In genomic region chr6:135146160-135146920, GRCh38 we compare ENCODE assay signal across 12 cellular contexts. TPM values are rescaled to one million over a fixed set of nuclear protein-coding genes. Genes with fewer than 3 reads are reported as not detected.
A peak's percentile ranks its signal among the peaks of the same experiment; 100 is the strongest.
DNase-seq lines count a peak whose midpoint lies in the region; ATAC-seq and TF ChIP-seq lines count a peak whose summit lies in the region.
"Had no signal": no experiment of that assay in that cellular context is flagged by ENCODE, and none has a peak within 500 bp of the region (broad histone marks: within the 10 kb centered on the region; RNA-seq: fewer than 3 reads in every experiment).

No MANE protein-coding gene starts in this region.

- peaks cover 5% of the 10 kb centered on the region; the same call in 1 of the 2 replicates for H3K9me3 Mint-ChIP-seq in WTC11

- H4K8ac ChIP-seq in IMR-90 (ENCODE audit: low read depth in 2 of 2, low read length in 2 of 2): no peak overlapping the region

- no peaks in the 10 kb centered on the region for H3K79me1 ChIP-seq in IMR-90 (ENCODE audit: low read depth in 1 of 2, low read length in 2 of 2)

- H3K27me3 Mint-ChIP-seq in WTC11 (ENCODE audit: low read depth): no peaks in the 10 kb centered on the region; the same call in 1 of the 2 replicates

- no peak overlapping the region for H3K4me3 Mint-ChIP-seq in WTC11
- H3K4me3 Mint-ChIP-seq: mesothelial cell of epicardium had no signal

- no peak overlapping the region for H3K56ac ChIP-seq in IMR-90 (ENCODE audit: extremely low read depth, insufficient read depth, low read length)

- intact Hi-C loops in IMR-90 (cut with micrococcal nuclease): no loop called here

- no peak overlapping the region for H2BK15ac ChIP-seq in IMR-90 (ENCODE audit: low read depth, low read length)

- no peaks in the 10 kb centered on the region for H3K36me3 ChIP-seq in DND-41 (ENCODE audit: insufficient read depth, low read length)
- no peaks in the 10 kb centered on the region for H3K36me3 ChIP-seq in IMR-90 (ENCODE audit: control insufficient read depth, insufficient read depth, low read length)
- H3K36me3 ChIP-seq: gastroesophageal sphincter, spleen had no signal

- peak overlapping the region; percentile 52; the same call in 1 of the 2 replicates for H3K14ac ChIP-seq in IMR-90 (replicated peaks; ENCODE audit: low read depth, low read length)

- dilution Hi-C loops in IMR-90 (cut with HindIII; ENCODE audit: low sequenced_read_pairs, unreplicated experiment): no loop called here

- H3K9ac ChIP-seq in DND-41 (ENCODE audit: low read depth, low read length) (no peak overlapping the region), IMR-90 (ENCODE audit: low read depth, low read length) (no peak overlapping the region)

- no peak overlapping the region for H3K4me3 ChIP-seq in DND-41 (ENCODE audit: low read depth in 1 of 2, low read length in 2 of 2)
- H3K4me3 ChIP-seq in IMR-90 (ENCODE audit: insufficient read depth, low read depth, low read length): no peak overlapping the region
- H3K4me3 ChIP-seq: gastroesophageal sphincter had no signal

- H2BK20ac ChIP-seq in IMR-90 (ENCODE audit: low read depth, low read length): peak overlapping the region; percentile 23; the same call in 1 of the 2 replicates

- no CpG with 5 or more reads among the region's 7 CpGs for WGBS in IMR-90 (ENCODE audit: extremely low coverage in 2 of 2, insufficient read length in 1 of 2), 2 experiments

- no peak for TF ChIP-seq POLR2A in IMR-90 (IDR thresholded peaks at IDR 0.05; ENCODE audit: low read depth, low read length)

- no peak for TF ChIP-seq RAD21 in IMR-90 (IDR thresholded peaks at IDR 0.05; ENCODE audit: low read length)

- H2AFZ ChIP-seq in DND-41 (ENCODE audit: low read depth, low read length): peak overlapping the region; percentile 10
- peak overlapping the region; percentile 23 for H2AFZ ChIP-seq in IMR-90 (replicated peaks; ENCODE audit: low read length, poor library complexity)

- H3K9me1 ChIP-seq in IMR-90 (ENCODE audit: insufficient read depth, low read length): no peaks in the 10 kb centered on the region; the same call in none of the 2 replicates

- CTCF ChIA-PET in IMR-90 (lab: Yijun Ruan, JAX): no interaction called here
- CTCF ChIA-PET in WTC11 (lab: Charles Lee): interaction anchor here (0.8 to 2.4 kb wide), 7 partner anchors 10 to 276 kb away, joined by 3 to 19 read pairs (median 3); no protein-coding TSS in a partner anchor

- BruUV-seq in IMR-90 (replicated peaks; lab: Mats Ljungman, UMichigan): no TSS peak

- H3K79me2 ChIP-seq in DND-41 (ENCODE audit: insufficient read depth, low read length): no peaks in the 10 kb centered on the region

- H3K9me3 ChIP-seq in DND-41 (ENCODE audit: insufficient read depth, low read length, severe bottlenecking): peaks cover 5% of the 10 kb centered on the region
- no peaks in the 10 kb centered on the region for H3K9me3 ChIP-seq in IMR-90 (ENCODE audit: control insufficient read depth, insufficient read depth, low read length)
- H3K9me3 ChIP-seq: gastroesophageal sphincter had no signal

- no peak overlapping the region for H3K27ac Mint-ChIP-seq in WTC11
- H3K27ac Mint-ChIP-seq: mesothelial cell of epicardium had no signal

- in situ Hi-C loops in IMR-90 (cut with MboI; ENCODE audit: low sequenced_read_pairs) (no loop called here), ACHN (cut with HindIII; ENCODE audit: low pct_ligation_motif_present, low pct_unique_long_range_greater_than_20kb, low sequenced_read_pairs) (no loop called here)

- H3K27me3 ChIP-seq in DND-41 (ENCODE audit: insufficient read depth, low read length, poor library complexity) (no peaks in the 10 kb centered on the region), IMR-90 (ENCODE audit: control insufficient read depth, insufficient read depth, low read length) (peaks cover 6% of the 10 kb centered on the region)
- H3K27me3 ChIP-seq: gastroesophageal sphincter, spleen had no signal

- H3K4me1 Mint-ChIP-seq in WTC11: peaks cover 19% of the 10 kb centered on the region

- H3K4ac ChIP-seq in IMR-90 (ENCODE audit: low read depth, low read length): 0 out of 2 replicates have a peak overlapping the region, but pooled peaks have one; percentile 19

- H3K4me2 ChIP-seq in DND-41 (ENCODE audit: insufficient read depth, low read length) (no peak overlapping the region), IMR-90 (ENCODE audit: low read depth, low read length) (no peak overlapping the region)

- ATAC-seq in DND-41 (ENCODE audit: insufficient read depth, low read depth) (no peak), IMR-90 (ENCODE audit: low read depth) (peak; percentile 82), WTC11 (peak; percentile 78), HG02840 (IDR thresholded peaks at IDR 0.05; ENCODE audit: low FRiP score, unreplicated experiment) (no peak), HG02981 (IDR thresholded peaks at IDR 0.05; ENCODE audit: unreplicated experiment) (no peak)
- ATAC-seq: gastroesophageal sphincter had no signal

- peak overlapping the region; percentile 14; the same call in 1 of the 2 replicates for H3K23ac ChIP-seq in IMR-90 (ENCODE audit: low read depth, low read length)

- H2AK5ac ChIP-seq in IMR-90 (ENCODE audit: low read depth, low read length): no peak overlapping the region

- H3K27ac ChIP-seq in DND-41 (ENCODE audit: low read length) (peak overlapping the region; percentile 15; the same call in 1 of the 2 replicates), IMR-90 (ENCODE audit: insufficient read depth, low read length) (no peak overlapping the region)
- H3K27ac ChIP-seq: gastroesophageal sphincter had no signal

- TF ChIP-seq CTCF in DND-41 (IDR thresholded peaks at IDR 0.05; ENCODE audit: borderline replicate concordance, extremely low read depth, low read length, poor library complexity, severe bottlenecking) (no peak), IMR-90 (conservative IDR thresholded peaks at IDR 0.05; ENCODE audit: low read depth, low read length) (no peak), WTC11 (IDR thresholded peaks at IDR 0.05) (no peak)

- no peak overlapping the region for H4K5ac ChIP-seq in IMR-90 (ENCODE audit: low read depth, low read length)

- no peak overlapping the region for H2BK5ac ChIP-seq in IMR-90 (ENCODE audit: low read depth, low read length, poor library complexity, severe bottlenecking)

- H2BK120ac ChIP-seq in IMR-90 (ENCODE audit: low read depth, low read length): no peak overlapping the region

- H4K20me1 ChIP-seq in DND-41 (ENCODE audit: insufficient read depth, low read length): no peaks in the 10 kb centered on the region
- no peaks in the 10 kb centered on the region for H4K20me1 ChIP-seq in IMR-90 (ENCODE audit: insufficient read depth, low read length)

- no peak overlapping the region for H4K91ac ChIP-seq in IMR-90 (ENCODE audit: insufficient read depth, low read depth, low read length)

- DNase-seq in DND-41 (no peak), IMR-90 (peak; percentile 80), WTC11 (ENCODE audit: low spot score) (no peak), kidney tubule cell (ENCODE audit: low spot score) (peak; percentile 42), middle frontal gyrus (ENCODE audit: extremely low spot score, low spot score) (no peak), ACHN (no peak)
- DNase-seq: amniotic stem cell, spleen had no signal

- no peak overlapping the region for H2AK9ac ChIP-seq in IMR-90 (replicated peaks; ENCODE audit: low read depth, low read length, poor library complexity)

- POLR2A ChIA-PET in IMR-90 (lab: Charles Lee; ENCODE audit: unreplicated experiment): no interaction called here
- POLR2A ChIA-PET in WTC11 (lab: Charles Lee): interaction anchor here (0.6 kb wide), 1 partner anchor 1008 kb away, joined by 4 read pairs; no protein-coding TSS in a partner anchor

- no peaks in the 10 kb centered on the region for H3K36me3 Mint-ChIP-seq in WTC11
- H3K36me3 Mint-ChIP-seq: mesothelial cell of epicardium had no signal

- peak overlapping the region; percentile 34; the same call in 1 of the 2 replicates for H3K18ac ChIP-seq in IMR-90 (ENCODE audit: low read depth, low read length)

- H3K4me1 ChIP-seq in DND-41 (ENCODE audit: insufficient read depth, low read length) (peaks cover 38% of the 10 kb centered on the region), IMR-90 (ENCODE audit: control insufficient read depth, insufficient read depth, low read length) (peaks cover 4% of the 10 kb centered on the region)
- H3K4me1 ChIP-seq: gastroesophageal sphincter had no signal

TF ChIP-seq in IMR-90, 13 proteins besides CTCF, POLR2A, EP300 and RAD21:
- TF ChIP-seq ELK1 (IDR thresholded peaks at IDR 0.05; ENCODE audit: borderline replicate concordance, low read depth, low read length) (no peak), RCOR1 (IDR thresholded peaks at IDR 0.05; ENCODE audit: insufficient replicate concordance, low read length) (no peak), SMC3 (IDR thresholded peaks at IDR 0.05; ENCODE audit: low read depth, low read length) (no peak)

TF ChIP-seq in WTC11, 78 proteins besides CTCF, POLR2A, EP300 and RAD21 (continues in another document):
- TF ChIP-seq JUN (CRISPR knock-in tag; IDR thresholded peaks at IDR 0.05) (no peak), CREB1 (CRISPR knock-in tag; IDR thresholded peaks at IDR 0.05) (no peak), OVOL2 (CRISPR knock-in tag; IDR thresholded peaks at IDR 0.05; ENCODE audit: borderline replicate concordance) (no peak), MLX (CRISPR knock-in tag; IDR thresholded peaks at IDR 0.05) (no peak), TEAD1 (CRISPR knock-in tag; IDR thresholded peaks at IDR 0.05) (no peak), CREM (CRISPR knock-in tag; IDR thresholded peaks at IDR 0.05) (no peak), NR2C2 (CRISPR knock-in tag; IDR thresholded peaks at IDR 0.05) (no peak)

RNA-seq across cellular contexts. Expression of gene MYB, which starts 34.8 kb away (rescaled TPM):
- total RNA-seq in IMR-90 (2012; rRNA removed) (0.83 and 0.90 TPM in 2 replicates), WTC11 (2021) (4.3 to 6.1 TPM (median 5.1 TPM) in 3 replicates)
- 0.22 and 0.44 TPM in 2 replicates for polyA plus RNA-seq in IMR-90 (2012; rRNA removed)
- polyA plus RNA-seq in IMR-90 (2012; cell fraction: cytosol; rRNA removed): 0.07 and 0.23 TPM in 2 replicates
- 0.11 and 0.55 TPM in 2 replicates for polyA plus RNA-seq in IMR-90 (2012; cell fraction: nucleus; rRNA removed; ENCODE audit: low replicate concordance)

Comparison
In these comparisons a context has a peak if more than half of its experiments do, and no peak if none do; other contexts are left out.
1. ATAC-seq: peak in IMR-90 (single experiment) and WTC11 (single experiment); none in DND-41 (single experiment), HG02840 (single experiment) and HG02981 (single experiment).
2. DNase-seq: peak in IMR-90 (single experiment) and kidney tubule cell (single experiment); none in DND-41 (single experiment), WTC11 (single experiment), middle frontal gyrus (single experiment) and ACHN (single experiment).